14 cellular contexts compared by ENCODE assay signal in genomic region chr2:26273501-26273900, GRCh38. TPM values are rescaled to one million over a fixed set of nuclear protein-coding genes. Genes with fewer than 3 reads are reported as not detected.
DNase-seq lines count a peak whose midpoint lies in the region; ATAC-seq and TF ChIP-seq lines count a peak whose summit lies in the region.
"Had no signal": no experiment of that assay in that cellular context is flagged by ENCODE, and none has a peak within 500 bp of the region (broad histone marks: within the 10 kb centered on the region; RNA-seq: fewer than 3 reads in every experiment).

No MANE protein-coding gene starts in this region.

- CTCF ChIA-PET in Calu3 (lab: Charles Lee) = interaction anchor here (0.7 to 1.0 kb wide), 2 partner anchors 24 to 30 kb away, joined by 3 to 5 read pairs; no protein-coding TSS in a partner anchor

- TF ChIP-seq CTCF in Calu3 (IDR thresholded peaks at IDR 0.05; ENCODE audit: unreplicated experiment) (no peak), fibroblast of the aortic adventitia (IDR thresholded peaks at IDR 0.05; ENCODE audit: insufficient read depth, low read length) (no peak)

- H3K36me3 Mint-ChIP-seq in Calu3 (ENCODE audit: insufficient read depth, unreplicated experiment) = peaks cover 25% of the 10 kb centered on the region

- H3K27ac Mint-ChIP-seq in Calu3 (ENCODE audit: unreplicated experiment) = peak overlapping the region; percentile 42
- H3K27ac Mint-ChIP-seq: naive B cell; stimulated activated memory B cell treated with anti-CD40 and anti-IgM and Interleukin-4, amounts not matched to agents 10 μg/mL and 1 μg/mL and 100 μg/mL, for 72 hours had no signal

- ATAC-seq in HG02610 (IDR thresholded peaks at IDR 0.05; ENCODE audit: unreplicated experiment) = no peak
- ATAC-seq: stimulated activated memory B cell treated with anti-CD40 and anti-IgM and Interleukin-4, amounts not matched to agents 10 μg/mL and 1 μg/mL and 100 μg/mL, for 72 hours had no signal

- intact Hi-C loops in Calu3 (cut with micrococcal nuclease; ENCODE audit: unreplicated experiment) = no loop called here

- H3K4me3 Mint-ChIP-seq in Calu3 (ENCODE audit: low read depth, unreplicated experiment) = no peak overlapping the region
- H3K4me3 Mint-ChIP-seq: naive B cell; stimulated activated memory B cell treated with anti-CD40 and anti-IgM and Interleukin-4, amounts not matched to agents 10 μg/mL and 1 μg/mL and 100 μg/mL, for 72 hours had no signal

- no peaks in the 10 kb centered on the region for H3K9me3 Mint-ChIP-seq in Calu3 (ENCODE audit: low read depth, unreplicated experiment)
- H3K9me3 Mint-ChIP-seq: naive B cell; stimulated activated memory B cell treated with anti-CD40 and anti-IgM and Interleukin-4, amounts not matched to agents 10 μg/mL and 1 μg/mL and 100 μg/mL, for 72 hours had no signal

- no peak overlapping the region for H3K4me3 ChIP-seq in fibroblast of the aortic adventitia (ENCODE audit: low read depth, low read length)
- no peak overlapping the region for H3K4me3 ChIP-seq in skeletal muscle cell (ENCODE audit: low read depth, low read length)
- H3K4me3 ChIP-seq: BLaER1 treated with 17β-estradiol and CSF1 and Interleukin-3, amounts not matched to agents 10 nM and 100 nM had no signal

- DNase-seq in Calu3 (no peak), SW480 (ENCODE audit: low spot score) (peak; percentile 41), fibroblast of the aortic adventitia (ENCODE audit: low read depth) (peak; percentile 30), skeletal muscle cell (ENCODE audit: low read depth) (peak; percentile 9), NCI-H146 treated with DMSO at 0.1 percent for 48 hours (lab: John Stamatoyannopoulos, UW; ENCODE audit: unreplicated experiment) (no peak), iPS-NIHi7 (ENCODE audit: extremely low spot score) (no peak)
- DNase-seq in activated effector memory CD4-positive, alpha-beta T cell treated with Interleukin-2 at 50 U/mL for 16 hours = no peak
- DNase-seq: activated CD4-positive, alpha-beta T cell treated with anti-CD3 and anti-CD28 coated beads, Interleukin-2, amount 50 U/mL, for 4 hours; activated naive CD4-positive, alpha-beta T cell treated with anti-CD3 and anti-CD28 coated beads, Interleukin-2, amount 50 U/mL, for 16 hours; H7; naive B cell had no signal

- no peaks in the 10 kb centered on the region for H3K27me3 Mint-ChIP-seq in Calu3 (ENCODE audit: unreplicated experiment)
- H3K27me3 Mint-ChIP-seq: naive B cell; stimulated activated memory B cell treated with anti-CD40 and anti-IgM and Interleukin-4, amounts not matched to agents 10 μg/mL and 1 μg/mL and 100 μg/mL, for 72 hours had no signal

- H3K4me1 Mint-ChIP-seq in Calu3 (ENCODE audit: low read depth, unreplicated experiment) = peaks cover 26% of the 10 kb centered on the region

- no TSS peak for BruUV-seq in Calu3 (replicated peaks; lab: Mats Ljungman, UMichigan)

RNA-seq across cellular contexts. Expression of gene HADHB, which starts 28.8 kb away (rescaled TPM):
- 78.3 and 84.4 TPM in 2 replicates for total RNA-seq in Calu3 (2022)
- total RNA-seq in fibroblast of the aortic adventitia (ENCODE audit: low replicate concordance) = 102 and 107 TPM in 2 replicates

RNA-seq across cellular contexts. Expression of gene HADHA, which starts 29.1 kb away (rescaled TPM):
- 127 TPM in 2 replicates for total RNA-seq in Calu3 (2022)
- 135 and 174 TPM in 2 replicates for total RNA-seq in fibroblast of the aortic adventitia (ENCODE audit: low replicate concordance)

Comparison
In these comparisons a context has a peak if more than half of its experiments do, and no peak if none do; other contexts are left out.
1. DNase-seq: peak in SW480 (single experiment), fibroblast of the aortic adventitia (single experiment) and skeletal muscle cell (single experiment); none in Calu3 (single experiment), NCI-H146 treated with DMSO at 0.1 percent for 48 hours (single experiment), activated effector memory CD4-positive, alpha-beta T cell treated with Interleukin-2 at 50 U/mL for 16 hours (single experiment) and iPS-NIHi7 (single experiment).